In genomic region chr2:127913808-127914457, GRCh38 we compare ENCODE assay signal across 15 cellular contexts. TPM values are rescaled to one million over a fixed set of nuclear protein-coding genes. Genes with fewer than 3 reads are reported as not detected.
DNase-seq lines count a peak whose midpoint lies in the region; TF ChIP-seq lines count a peak whose summit lies in the region.
"Had no signal": no experiment of that assay in that cellular context is flagged by ENCODE, and none has a peak within 500 bp of the region (broad histone marks: within the 10 kb centered on the region; RNA-seq: fewer than 3 reads in every experiment).

No MANE protein-coding gene starts in this region.

- H3K27ac ChIP-seq in breast epithelium (no peak overlapping the region), PC-9 (no peak overlapping the region)

- intact Hi-C loops in MCF 10A (cut with micrococcal nuclease), result no loop called here
- intact Hi-C loops in breast epithelium (cut with DNase I; ENCODE audit: low total_unique reads), result no loop called here
- intact Hi-C loops in PC-9 (cut with micrococcal nuclease; ENCODE audit: unreplicated experiment), result no loop called here

- H3K4me2 ChIP-seq in PC-9, result no peak overlapping the region

- H3K4me3 ChIP-seq in breast epithelium (no peak overlapping the region), PC-9 (no peak overlapping the region), epithelial cell of esophagus (ENCODE audit: low read length) (no peak overlapping the region)

- BruUV-seq in MCF 10A (replicated peaks; lab: Mats Ljungman, UMichigan), result no TSS peak
- no TSS peak for BruUV-seq in PC-9 (replicated peaks; lab: Mats Ljungman, UMichigan)

- H3K79me2 ChIP-seq in PC-9 (ENCODE audit: low read depth), result no peaks in the 10 kb centered on the region

- CTCF ChIA-PET in MCF 10A (lab: Yijun Ruan, JAX) (no interaction called here), PC-9 (lab: Charles Lee) (no interaction called here)

- no peaks in the 10 kb centered on the region for H3K36me3 Mint-ChIP-seq in MCF 10A (ENCODE audit: insufficient read depth, unreplicated experiment)

- no peaks in the 10 kb centered on the region for H3K9me3 Mint-ChIP-seq in MCF 10A (ENCODE audit: unreplicated experiment)

- H3K9me3 ChIP-seq in breast epithelium, result peaks cover 0 to 3% of the 10 kb centered on the region in 2 donors
- no peaks in the 10 kb centered on the region for H3K9me3 ChIP-seq in PC-9 (ENCODE audit: insufficient read depth, low read depth)

- no peaks in the 10 kb centered on the region for H3K4me1 Mint-ChIP-seq in MCF 10A (ENCODE audit: insufficient read depth, unreplicated experiment)

- H3F3A ChIP-seq in PC-9 (ENCODE audit: insufficient read depth, low read depth), result peaks cover 12% of the 10 kb centered on the region; the same call in 1 of the 2 replicates

- TF ChIP-seq POLR2A in breast epithelium (IDR thresholded peaks at IDR 0.05), result no peak

- no peaks in the 10 kb centered on the region for H3K27me3 ChIP-seq in breast epithelium
- H3K27me3 ChIP-seq in PC-9 (ENCODE audit: insufficient read depth, low read depth), result peaks cover 4% of the 10 kb centered on the region; the same call in 1 of the 2 replicates

- H3K36me3 ChIP-seq in breast epithelium (no peaks in the 10 kb centered on the region), PC-9 (ENCODE audit: low read depth) (no peaks in the 10 kb centered on the region)

- H3K4me3 Mint-ChIP-seq in MCF 10A (ENCODE audit: unreplicated experiment), result no peak overlapping the region

- no peaks in the 10 kb centered on the region; the same call in 1 of the 2 replicates for H4K20me1 ChIP-seq in PC-9 (ENCODE audit: insufficient read depth)

- POLR2A ChIA-PET in MCF 10A (lab: Yijun Ruan, JAX), result no interaction called here
- POLR2A ChIA-PET in PC-9 (lab: Charles Lee; ENCODE audit: unreplicated experiment), result no interaction called here

- H2AFZ ChIP-seq in PC-9, result no peak overlapping the region

- TF ChIP-seq CTCF in MCF 10A (IDR thresholded peaks at IDR 0.05; ENCODE audit: unreplicated experiment) (no peak), breast epithelium (IDR thresholded peaks at IDR 0.05) (no peak), PC-9 (conservative IDR thresholded peaks at IDR 0.05) (no peak; the same call in 1 of the 2 replicates), epithelial cell of esophagus (IDR thresholded peaks at IDR 0.05; ENCODE audit: insufficient read depth, low read depth, low read length, missing control alignments) (no peak), GM13977 (IDR thresholded peaks at IDR 0.05; ENCODE audit: extremely low read depth, insufficient read depth, missing control alignments) (no peak)

- DNase-seq in MCF 10A (ENCODE audit: unreplicated experiment), result peak; percentile 53
- no peak for DNase-seq in breast epithelium (ENCODE audit: low spot score in 2 of 2)
- peak; percentile 10 to 91 for DNase-seq in PC-9
- peak; percentile 57 for DNase-seq in epithelial cell of esophagus (ENCODE audit: low read depth)
- no peak for DNase-seq in activated CD8-positive, alpha-beta memory T cell treated with anti-CD3 and anti-CD28 coated beads for 24 hours
- DNase-seq in occipital lobe (lab: John Stamatoyannopoulos, UW), result no peak
- no peak for DNase-seq in GM13977 (ENCODE audit: low spot score)
- DNase-seq in amygdala (lab: John Stamatoyannopoulos, UW), result no peak
- DNase-seq: 8988T, C1 segment of cervical spinal cord, H7, NCI-H1092, NCI-H510A treated with DMSO at 0.1 percent for 48 hours, NCI-H82, SIG-M5 had no signal

- H3K4me1 ChIP-seq in breast epithelium, result no peaks in the 10 kb centered on the region
- H3K4me1 ChIP-seq in PC-9 (replicated peaks; ENCODE audit: insufficient read depth), result peaks cover 10% of the 10 kb centered on the region

- in situ Hi-C loops in GM13977 (cut with MboI; ENCODE audit: low pct_unique_long_range_greater_than_20kb, low sequenced_read_pairs, unreplicated experiment), result no loop called here

- H3K9me2 ChIP-seq in PC-9 (ENCODE audit: insufficient read depth), result no peaks in the 10 kb centered on the region

- H3K27ac Mint-ChIP-seq in MCF 10A (ENCODE audit: low read depth, unreplicated experiment), result no peak overlapping the region

- H3K27me3 Mint-ChIP-seq in MCF 10A (ENCODE audit: insufficient read depth, unreplicated experiment), result no peaks in the 10 kb centered on the region

RNA-seq across cellular contexts. Expression of gene AMMECR1L, which starts 28.2 kb away (rescaled TPM):
- total RNA-seq in MCF 10A (2022) (31.1 and 32.6 TPM in 2 replicates), breast epithelium (10 to 100 TPM; 14.4 to 16.4 (median 15.0) TPM), PC-9 (2021) (17.1 and 20.3 TPM in 2 replicates), occipital lobe (13.6 TPM)

RNA-seq across cellular contexts. Expression of gene POLR2D, which starts 56.0 kb away (rescaled TPM):
- total RNA-seq in MCF 10A (2022), result 31.0 and 34.3 TPM in 2 replicates
- 10 to 100 TPM in 2 of 3 donors, 1 to 10 TPM in 1; 8.3 to 16.1 (median 12.0) TPM for total RNA-seq in breast epithelium
- total RNA-seq in PC-9 (2021), result 40.4 and 46.4 TPM in 2 replicates
- 43.0 TPM for total RNA-seq in occipital lobe

Comparison
In these comparisons a context has a peak if more than half of its experiments do, and no peak if none do; other contexts are left out.
1. DNase-seq: peak in MCF 10A (single experiment), PC-9 (2 of 2) and epithelial cell of esophagus (single experiment); none in breast epithelium (0 of 2), activated CD8-positive, alpha-beta memory T cell treated with anti-CD3 and anti-CD28 coated beads for 24 hours (single experiment), occipital lobe (single experiment), GM13977 (single experiment) and amygdala (0 of 56).